Comparison of ENCODE assay signal across 8 cellular contexts in genomic region chr10:48981310-48981907, GRCh38. TPM values are rescaled to one million over a fixed set of nuclear protein-coding genes. Genes with fewer than 3 reads are reported as not detected.
DNase-seq lines count a peak whose midpoint lies in the region; ATAC-seq and TF ChIP-seq lines count a peak whose summit lies in the region.

No MANE protein-coding gene starts in this region.

- no peak for TF ChIP-seq POLR2A in vagina (IDR thresholded peaks at IDR 0.05)

- no peak overlapping the region for H3K4me3 ChIP-seq in fibroblast of lung (replicated peaks in 1 of 4; ENCODE audit: control extremely low read depth in 1 of 4, insufficient read depth in 1 of 4, low read depth in 3 of 4, low read length in 4 of 4)
- H3K4me3 ChIP-seq in vagina: no peak overlapping the region

- no peak overlapping the region for H3K4me3 Mint-ChIP-seq in activated CD8-positive, alpha-beta T cell treated with anti-CD3 and anti-CD28 coated beads, Interleukin-2, amount 10 ng/mL, durations not matched to agents 7 days and 5 days
- H3K4me3 Mint-ChIP-seq in natural killer cell treated with Interleukin-12 subunit alpha and Interleukin-12 subunit beta and Interleukin-15 and Interleukin-18, amount 100 ng/mL, for 72 hours: no peak overlapping the region

- peak; percentile 71 for ATAC-seq in activated CD8-positive, alpha-beta T cell treated with anti-CD3 and anti-CD28 coated beads, Interleukin-2, amount 10 ng/mL, durations not matched to agents 7 days and 5 days
- peak; percentile 60 to 65 for ATAC-seq in natural killer cell treated with Interleukin-12 subunit alpha and Interleukin-12 subunit beta and Interleukin-15 and Interleukin-18, amount 100 ng/mL, for 72 hours
- no peak for ATAC-seq in GM18870 (IDR thresholded peaks at IDR 0.05; ENCODE audit: unreplicated experiment)

- H3K27me3 Mint-ChIP-seq in activated CD8-positive, alpha-beta T cell treated with anti-CD3 and anti-CD28 coated beads, Interleukin-2, amount 10 ng/mL, durations not matched to agents 7 days and 5 days (ENCODE audit: low read depth): no peaks in the 10 kb centered on the region
- H3K27me3 Mint-ChIP-seq in natural killer cell treated with Interleukin-12 subunit alpha and Interleukin-12 subunit beta and Interleukin-15 and Interleukin-18, amount 100 ng/mL, for 72 hours: no peaks in the 10 kb centered on the region

- TF ChIP-seq CTCF in fibroblast of lung (conservative IDR thresholded peaks at IDR 0.05 in 1 of 2, IDR thresholded peaks at IDR 0.05 in 1 of 2; ENCODE audit: low read depth in 1 of 2, low read length in 2 of 2): peak; percentile 75 to 81
- peak; percentile 67 to 84 (median 79) for TF ChIP-seq CTCF in vagina (IDR thresholded peaks at IDR 0.05)

- H2AFZ ChIP-seq in fibroblast of lung (ENCODE audit: low read length): no peak overlapping the region

- H3K27ac Mint-ChIP-seq in activated CD8-positive, alpha-beta T cell treated with anti-CD3 and anti-CD28 coated beads, Interleukin-2, amount 10 ng/mL, durations not matched to agents 7 days and 5 days: no peak overlapping the region
- no peak overlapping the region for H3K27ac Mint-ChIP-seq in natural killer cell treated with Interleukin-12 subunit alpha and Interleukin-12 subunit beta and Interleukin-15 and Interleukin-18, amount 100 ng/mL, for 72 hours

- no peak overlapping the region for H3K27ac ChIP-seq in fibroblast of lung (ENCODE audit: insufficient read depth, low read length)
- H3K27ac ChIP-seq in vagina: no peak overlapping the region

- POLR2A ChIA-PET in activated CD8-positive, alpha-beta T cell treated with anti-CD3 and anti-CD28 coated beads, Interleukin-2, amount 10 ng/mL, durations not matched to agents 7 days and 5 days (lab: Charles Lee): no interaction called here

- CTCF ChIA-PET in activated CD8-positive, alpha-beta T cell treated with anti-CD3 and anti-CD28 coated beads, Interleukin-2, amount 10 ng/mL, durations not matched to agents 7 days and 5 days (lab: Charles Lee): interaction anchor here (1.5 kb wide), 1 partner anchor 183 kb away, joined by 5 read pairs; no protein-coding TSS in a partner anchor

- intact Hi-C loops in vagina (cut with DNase I): loop anchor here (10.0 kb wide), 1 partner anchor 533 kb away; no protein-coding TSS in a partner anchor

- H3K4me1 Mint-ChIP-seq in activated CD8-positive, alpha-beta T cell treated with anti-CD3 and anti-CD28 coated beads, Interleukin-2, amount 10 ng/mL, durations not matched to agents 7 days and 5 days (ENCODE audit: low read depth): no peaks in the 10 kb centered on the region
- no peaks in the 10 kb centered on the region for H3K4me1 Mint-ChIP-seq in natural killer cell treated with Interleukin-12 subunit alpha and Interleukin-12 subunit beta and Interleukin-15 and Interleukin-18, amount 100 ng/mL, for 72 hours (ENCODE audit: low read depth in 2 of 2)

- no peaks in the 10 kb centered on the region for H3K79me2 ChIP-seq in fibroblast of lung (ENCODE audit: control insufficient read depth, insufficient read depth, low read length)

- peak; percentile 39 for DNase-seq in activated naive CD4-positive, alpha-beta T cell treated with Interleukin-2 at 50 U/mL for 16 hours
- DNase-seq in activated naive CD4-positive, alpha-beta T cell treated with anti-CD3 and anti-CD28 coated beads, Interleukin-2, amount 50 U/mL, for 16 hours: no peak
- DNase-seq in NCI-H1092 (lab: John Stamatoyannopoulos, UW): peak; percentile 5
- peak; percentile 60 for DNase-seq in activated CD8-positive, alpha-beta T cell treated with anti-CD3 and anti-CD28 coated beads, Interleukin-2, amount 10 ng/mL, durations not matched to agents 7 days and 5 days
- DNase-seq in fibroblast of lung (ENCODE audit: low read depth in 2 of 2): peak; percentile 19 to 40
- no peak for DNase-seq in natural killer cell treated with Interleukin-12 subunit alpha and Interleukin-12 subunit beta and Interleukin-15 and Interleukin-18, amount 100 ng/mL, for 72 hours (ENCODE audit: low spot score)
- no peak for DNase-seq in vagina (ENCODE audit: extremely low spot score in 2 of 2)

- no peaks in the 10 kb centered on the region for H3K36me3 Mint-ChIP-seq in activated CD8-positive, alpha-beta T cell treated with anti-CD3 and anti-CD28 coated beads, Interleukin-2, amount 10 ng/mL, durations not matched to agents 7 days and 5 days (ENCODE audit: low read depth)
- H3K36me3 Mint-ChIP-seq in natural killer cell treated with Interleukin-12 subunit alpha and Interleukin-12 subunit beta and Interleukin-15 and Interleukin-18, amount 100 ng/mL, for 72 hours: no peaks in the 10 kb centered on the region

- H4K20me1 ChIP-seq in fibroblast of lung (ENCODE audit: control insufficient read depth, extremely low read depth, insufficient read depth, low read length): no peaks in the 10 kb centered on the region

- no peaks in the 10 kb centered on the region for H3K9me3 Mint-ChIP-seq in activated CD8-positive, alpha-beta T cell treated with anti-CD3 and anti-CD28 coated beads, Interleukin-2, amount 10 ng/mL, durations not matched to agents 7 days and 5 days (ENCODE audit: insufficient read depth)
- H3K9me3 Mint-ChIP-seq in natural killer cell treated with Interleukin-12 subunit alpha and Interleukin-12 subunit beta and Interleukin-15 and Interleukin-18, amount 100 ng/mL, for 72 hours: no peaks in the 10 kb centered on the region

- no peaks in the 10 kb centered on the region for H3K9me3 ChIP-seq in fibroblast of lung (ENCODE audit: control insufficient read depth, insufficient read depth, low read depth, low read length)
- no peaks in the 10 kb centered on the region for H3K9me3 ChIP-seq in vagina

- H3K4me1 ChIP-seq in fibroblast of lung (ENCODE audit: control insufficient read depth, extremely low read depth, insufficient read depth, low read length) (no peaks in the 10 kb centered on the region), vagina (peaks cover 13% of the 10 kb centered on the region)

- H3K36me3 ChIP-seq in fibroblast of lung (ENCODE audit: control insufficient read depth, insufficient read depth, low read length) (no peaks in the 10 kb centered on the region), vagina (no peaks in the 10 kb centered on the region)

- no peak overlapping the region for H3K4me2 ChIP-seq in fibroblast of lung (ENCODE audit: extremely low read depth, insufficient read depth, low read length)

- no peak overlapping the region for H3K9ac ChIP-seq in fibroblast of lung (ENCODE audit: insufficient read depth, low read length)

- H3K27me3 ChIP-seq in fibroblast of lung (ENCODE audit: control insufficient read depth, insufficient read depth, low read length): peaks cover 3% of the 10 kb centered on the region
- H3K27me3 ChIP-seq in vagina: no peaks in the 10 kb centered on the region

RNA-seq across cellular contexts. Expression of gene LRRC18, which starts 41.8 kb away (rescaled TPM):
- total RNA-seq in activated CD8-positive, alpha-beta T cell treated with anti-CD3 and anti-CD28 coated beads, Interleukin-2, amount 10 ng/mL, durations not matched to agents 7 days and 5 days: under 1 TPM in 1 of 2 experiments, not detected in 1; 0.16 TPM
- total RNA-seq in fibroblast of lung (under 0.01 and 0.66 TPM in 2 replicates), vagina (not detected)
- polyA plus RNA-seq in fibroblast of lung: 0.08 TPM in 1 of 2 replicates, not detected in the other
- not detected in 2 replicates for polyA plus RNA-seq in fibroblast of lung (2012)
- polyA minus RNA-seq in fibroblast of lung (ENCODE audit: low replicate concordance): not detected in 2 replicates
- not detected for total RNA-seq in natural killer cell treated with Interleukin-12 subunit alpha and Interleukin-12 subunit beta and Interleukin-15 and Interleukin-18, amount 100 ng/mL, for 72 hours

Comparison
In these comparisons a context has a peak if more than half of its experiments do, and no peak if none do; other contexts are left out.
1. DNase-seq: peak in activated naive CD4-positive, alpha-beta T cell treated with Interleukin-2 at 50 U/mL for 16 hours (single experiment), NCI-H1092 (single experiment), activated CD8-positive, alpha-beta T cell treated with anti-CD3 and anti-CD28 coated beads, Interleukin-2, amount 10 ng/mL, durations not matched to agents 7 days and 5 days (single experiment) and fibroblast of lung (2 of 2); none in activated naive CD4-positive, alpha-beta T cell treated with anti-CD3 and anti-CD28 coated beads, Interleukin-2, amount 50 U/mL, for 16 hours (single experiment), natural killer cell treated with Interleukin-12 subunit alpha and Interleukin-12 subunit beta and Interleukin-15 and Interleukin-18, amount 100 ng/mL, for 72 hours (single experiment) and vagina (0 of 2).